1 cellular context compared by ENCODE assay signal in genomic region chr7:113085781-113086390, GRCh38.
A peak's percentile ranks its signal among the peaks of the same experiment; 100 is the strongest.
TF ChIP-seq lines count a peak whose summit lies in the region.

No MANE protein-coding gene starts in this region.

TF ChIP-seq in GM12878, 131 proteins besides CTCF, POLR2A, EP300 and RAD21:
- TF ChIP-seq PRDM15 (CRISPR knock-in tag; IDR thresholded peaks at IDR 0.05) (no peak), RAD51 (IDR thresholded peaks at IDR 0.05) (no peak), EZH2 (IDR thresholded peaks at IDR 0.05; ENCODE audit: borderline replicate concordance, control insufficient read depth, low read depth, low read length) (0 out of 2 replicates have a peak, but pooled peaks have one; percentile 58), SIN3A (IDR thresholded peaks at IDR 0.05; ENCODE audit: low read depth, low read length) (no peak)
